In the genomic region with DNA sequence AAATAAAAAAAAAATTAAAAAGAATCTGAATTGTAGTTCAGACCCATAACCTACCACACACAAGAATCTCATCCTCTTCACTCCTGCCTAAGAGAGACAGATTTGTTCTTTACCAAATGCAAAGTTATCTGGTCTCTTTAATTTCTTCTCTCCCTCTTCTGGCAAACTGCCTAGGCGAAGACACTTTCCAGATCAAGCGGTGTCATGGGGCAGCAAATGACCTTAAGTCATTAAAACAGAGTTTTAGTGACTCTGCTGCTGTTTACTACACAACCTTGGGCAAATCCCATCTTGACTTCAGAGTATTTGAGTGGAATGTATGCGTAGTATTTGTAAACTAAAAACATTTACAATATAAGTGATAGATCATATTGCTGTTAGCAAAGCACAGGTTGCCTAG, we compare ENCODE assay signal across 17 cellular contexts.
DNase-seq lines count a peak whose midpoint lies in the region; TF ChIP-seq lines count a peak whose summit lies in the region.
"Had no signal": no experiment of that assay in that cellular context is flagged by ENCODE, and none has a peak within 500 bp of the region (broad histone marks: within the 10 kb centered on the region; RNA-seq: fewer than 3 reads in every experiment).

No MANE protein-coding gene starts in this region.

- H3K4me1 ChIP-seq in BE2C, result peaks cover 4% of the 10 kb centered on the region
- H3K4me1 ChIP-seq in SK-N-SH (ENCODE audit: control insufficient read depth in 1 of 2, insufficient read depth in 2 of 2, low read depth in 1 of 2, low read length in 1 of 2), result peaks cover 0 to 16% of the 10 kb centered on the region in 2 experiments; a peak in 3 of 4 replicates
- no peaks in the 10 kb centered on the region for H3K4me1 ChIP-seq in hepatocyte (ENCODE audit: insufficient read depth)
- no peaks in the 10 kb centered on the region for H3K4me1 ChIP-seq in parathyroid adenoma

- 79% methylated on average over 3 of the region's 3 CpGs for WGBS in SK-N-SH (ENCODE audit: low lambda C conversion rate)
- WGBS in hepatocyte (ENCODE audit: low lambda C conversion rate, missing lambda C conversion rate), result 58% methylated on average over 3 of the region's 3 CpGs

- no peaks in the 10 kb centered on the region for H3K9me3 ChIP-seq in BE2C
- peaks cover 4% of the 10 kb centered on the region; the same call in 1 of the 2 replicates for H3K9me3 ChIP-seq in SK-N-SH
- H3K9me3 ChIP-seq in hepatocyte (ENCODE audit: low read depth), result no peaks in the 10 kb centered on the region
- no peaks in the 10 kb centered on the region for H3K9me3 ChIP-seq in parathyroid adenoma (ENCODE audit: control insufficient read depth, low read length)

- no peaks in the 10 kb centered on the region for H3K36me3 ChIP-seq in BE2C
- no peaks in the 10 kb centered on the region for H3K36me3 ChIP-seq in SK-N-SH (replicated peaks in 1 of 2; ENCODE audit: control insufficient read depth in 1 of 2, insufficient read depth in 2 of 2, low read length in 1 of 2)
- H3K36me3 ChIP-seq in hepatocyte (replicated peaks; ENCODE audit: insufficient read depth, low read depth), result no peaks in the 10 kb centered on the region
- H3K36me3 ChIP-seq in parathyroid adenoma (ENCODE audit: control insufficient read depth, insufficient read depth, low read length), result peaks cover 2% of the 10 kb centered on the region

- no peak for TF ChIP-seq EP300 in SK-N-SH (IDR thresholded peaks at IDR 0.05; ENCODE audit: borderline replicate concordance in 1 of 2, low read depth in 1 of 2, low read length in 1 of 2)

- H3K79me2 ChIP-seq in SK-N-SH (ENCODE audit: insufficient read depth), result no peaks in the 10 kb centered on the region
- no peaks in the 10 kb centered on the region for H3K79me2 ChIP-seq in hepatocyte
- no peaks in the 10 kb centered on the region for H3K79me2 ChIP-seq in parathyroid adenoma

- H2AFZ ChIP-seq in SK-N-SH (ENCODE audit: low read depth), result no peak overlapping the region
- H2AFZ ChIP-seq in hepatocyte, result no peak overlapping the region
- H2AFZ ChIP-seq in parathyroid adenoma, result peak overlapping the region; percentile 11

- H3K4me1 Mint-ChIP-seq in nephron progenitor cell, result peaks cover 37% of the 10 kb centered on the region

- H3K36me3 Mint-ChIP-seq in nephron progenitor cell (ENCODE audit: low read depth), result no peaks in the 10 kb centered on the region

- H3K27ac ChIP-seq in SK-N-SH (ENCODE audit: low read depth in 2 of 2, low read length in 1 of 2) (no peak overlapping the region), hepatocyte (peak overlapping the region; percentile 41), parathyroid adenoma (no peak overlapping the region)
- H3K27ac ChIP-seq: A549, HL-60 had no signal

- H3K27ac Mint-ChIP-seq in nephron progenitor cell, result no peak overlapping the region

- H3K9me3 Mint-ChIP-seq in nephron progenitor cell, result peaks cover 10% of the 10 kb centered on the region

- H3F3A ChIP-seq in SK-N-SH (replicated peaks; ENCODE audit: insufficient read depth), result no peaks in the 10 kb centered on the region

- no peaks in the 10 kb centered on the region for H4K20me1 ChIP-seq in SK-N-SH (ENCODE audit: insufficient read depth)
- no peaks in the 10 kb centered on the region for H4K20me1 ChIP-seq in hepatocyte (ENCODE audit: insufficient read depth, poor library complexity, severe bottlenecking)

- no peak for TF ChIP-seq RAD21 in SK-N-SH (IDR thresholded peaks at IDR 0.05; ENCODE audit: low read length)

- no peak overlapping the region for H3K4me2 ChIP-seq in SK-N-SH
- H3K4me2 ChIP-seq in hepatocyte, result peak overlapping the region; percentile 19
- no peak overlapping the region for H3K4me2 ChIP-seq in parathyroid adenoma (ENCODE audit: low read length)
- H3K4me2 ChIP-seq: A549 had no signal

- no peaks in the 10 kb centered on the region for H3K27me3 ChIP-seq in BE2C
- H3K27me3 ChIP-seq in SK-N-SH (ENCODE audit: insufficient read depth), result no peaks in the 10 kb centered on the region
- no peaks in the 10 kb centered on the region for H3K27me3 ChIP-seq in hepatocyte
- no peaks in the 10 kb centered on the region for H3K27me3 ChIP-seq in parathyroid adenoma (ENCODE audit: control insufficient read depth, insufficient read depth, low read length)

- H3K27me3 Mint-ChIP-seq in nephron progenitor cell (ENCODE audit: low read depth, poor library complexity), result peaks cover 8% of the 10 kb centered on the region

- CTCF ChIA-PET in SK-N-SH (lab: Yijun Ruan, JAX), result interaction anchor here (1.0 kb wide), 1 partner anchor 846 kb away, joined by 3 read pairs; no protein-coding TSS in a partner anchor

- POLR2A ChIA-PET in SK-N-SH (lab: Yijun Ruan, JAX), result no interaction called here

- H3K9ac ChIP-seq in SK-N-SH (no peak overlapping the region), parathyroid adenoma (no peak overlapping the region)

- H3K4me3 ChIP-seq in BE2C (ENCODE audit: low read depth, low read length), result no peak overlapping the region
- H3K4me3 ChIP-seq in SK-N-SH (ENCODE audit: low read depth in 2 of 2, low read length in 1 of 2), result no peak overlapping the region
- no peak overlapping the region for H3K4me3 ChIP-seq in hepatocyte
- no peak overlapping the region for H3K4me3 ChIP-seq in parathyroid adenoma (ENCODE audit: low read depth, low read length)
- H3K4me3 ChIP-seq: A549, K562 had no signal

- no peak for TF ChIP-seq CTCF in BE2C (IDR thresholded peaks at IDR 0.05; ENCODE audit: low read depth, low read length)
- TF ChIP-seq CTCF in SK-N-SH (IDR thresholded peaks at IDR 0.05), result no peak
- TF ChIP-seq CTCF in hepatocyte (IDR thresholded peaks at IDR 0.05; ENCODE audit: poor library complexity), result no peak
- no peak for TF ChIP-seq CTCF in parathyroid adenoma (IDR thresholded peaks at IDR 0.05)
- no peak for TF ChIP-seq CTCF in nephron progenitor cell (IDR thresholded peaks at IDR 0.05)

- H3K4me3 Mint-ChIP-seq in nephron progenitor cell, result no peak overlapping the region

- no peaks in the 10 kb centered on the region for H3K9me2 ChIP-seq in SK-N-SH
- H3K9me2 ChIP-seq in hepatocyte (replicated peaks; ENCODE audit: insufficient read depth), result no peaks in the 10 kb centered on the region

- DNase-seq in BE2C, result peak; percentile 18
- no peak for DNase-seq in SK-N-SH
- DNase-seq in hepatocyte (ENCODE audit: low spot score), result no peak
- DNase-seq in stimulated activated naive CD4-positive, alpha-beta T cell treated with Interleukin-2 at 50 U/mL for 16 hours (lab: John Stamatoyannopoulos, UW), result no peak
- no peak for DNase-seq in dedifferentiated amniotic fluid mesenchymal stem cell (ENCODE audit: extremely low spot score)
- no peak for DNase-seq in central memory CD4-positive, alpha-beta T cell
- no peak for DNase-seq in nephron progenitor cell
- DNase-seq: C1 segment of cervical spinal cord, DMS79 treated with DMSO at 0.1 percent for 48 hours, GOT3, NCI-H1417, NCI-H2029, NCI-H82 had no signal

TF ChIP-seq in SK-N-SH, 30 proteins besides CTCF, POLR2A, EP300 and RAD21:
- TF ChIP-seq, protein P1, sequence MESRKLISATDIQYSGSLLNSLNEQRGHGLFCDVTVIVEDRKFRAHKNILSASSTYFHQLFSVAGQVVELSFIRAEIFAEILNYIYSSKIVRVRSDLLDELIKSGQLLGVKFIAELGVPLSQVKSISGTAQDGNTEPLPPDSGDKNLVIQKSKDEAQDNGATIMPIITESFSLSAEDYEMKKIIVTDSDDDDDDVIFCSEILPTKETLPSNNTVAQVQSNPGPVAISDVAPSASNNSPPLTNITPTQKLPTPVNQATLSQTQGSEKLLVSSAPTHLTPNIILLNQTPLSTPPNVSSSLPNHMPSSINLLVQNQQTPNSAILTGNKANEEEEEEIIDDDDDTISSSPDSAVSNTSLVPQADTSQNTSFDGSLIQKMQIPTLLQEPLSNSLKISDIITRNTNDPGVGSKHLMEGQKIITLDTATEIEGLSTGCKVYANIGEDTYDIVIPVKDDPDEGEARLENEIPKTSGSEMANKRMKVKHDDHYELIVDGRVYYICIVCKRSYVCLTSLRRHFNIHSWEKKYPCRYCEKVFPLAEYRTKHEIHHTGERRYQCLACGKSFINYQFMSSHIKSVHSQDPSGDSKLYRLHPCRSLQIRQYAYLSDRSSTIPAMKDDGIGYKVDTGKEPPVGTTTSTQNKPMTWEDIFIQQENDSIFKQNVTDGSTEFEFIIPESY (IDR thresholded peaks at IDR 0.05; ENCODE audit: borderline replicate concordance, low read depth), result no peak
- TF ChIP-seq TCF12 (IDR thresholded peaks at IDR 0.05) (peak; percentile 52; the same call in 1 of the 2 replicates), POLR2AphosphoS5 (IDR thresholded peaks at IDR 0.05; ENCODE audit: low read depth, low read length) (no peak), TEAD4 (IDR thresholded peaks at IDR 0.05; ENCODE audit: borderline replicate concordance, insufficient read depth) (no peak), NFIC (IDR thresholded peaks at IDR 0.05; ENCODE audit: borderline replicate concordance) (peak; percentile 26; the same call in 1 of the 2 replicates), SMC3 (IDR thresholded peaks at IDR 0.05; ENCODE audit: low read depth, low read length) (no peak), IRF3 (IDR thresholded peaks at IDR 0.05; ENCODE audit: low read depth, low read length) (no peak), RXRA (IDR thresholded peaks at IDR 0.05; ENCODE audit: borderline replicate concordance, low read depth) (no peak), FOXJ3 (CRISPR knock-in tag; IDR thresholded peaks at IDR 0.05) (no peak), JUND (IDR thresholded peaks at IDR 0.05) (no peak)
- TF ChIP-seq, protein P2, sequence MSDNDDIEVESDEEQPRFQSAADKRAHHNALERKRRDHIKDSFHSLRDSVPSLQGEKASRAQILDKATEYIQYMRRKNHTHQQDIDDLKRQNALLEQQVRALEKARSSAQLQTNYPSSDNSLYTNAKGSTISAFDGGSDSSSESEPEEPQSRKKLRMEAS (IDR thresholded peaks at IDR 0.05; ENCODE audit: low read depth), result no peak
